8 cellular contexts compared by ENCODE assay signal in genomic region chr6:109441069-109441816, GRCh38. TPM values are rescaled to one million over a fixed set of nuclear protein-coding genes. Genes with fewer than 3 reads are reported as not detected.
A peak's percentile ranks its signal among the peaks of the same experiment; 100 is the strongest.
DNase-seq lines count a peak whose midpoint lies in the region; ATAC-seq and TF ChIP-seq lines count a peak whose summit lies in the region.

No MANE protein-coding gene starts in this region.

- DNase-seq in AG04450 (ENCODE audit: low read depth, low spot score) = no peak
- peak; percentile 24 for DNase-seq in NCI-H345 treated with DMSO at 0.1 percent for 48 hours (lab: John Stamatoyannopoulos, UW; ENCODE audit: unreplicated experiment)
- DNase-seq in fibroblast of peridontal ligament (ENCODE audit: extremely low read depth) = peak; percentile 36
- no peak for DNase-seq in NCI-H2196 (lab: John Stamatoyannopoulos, UW; ENCODE audit: unreplicated experiment)

- peaks cover 12% of the 10 kb centered on the region for H3K4me1 Mint-ChIP-seq in activated T-helper 17 cell treated with anti-CD3 and anti-CD28 coated beads, Interleukin-2, amount 50 U/mL, for 72 hours

- no peaks in the 10 kb centered on the region for H3K27me3 Mint-ChIP-seq in activated T-helper 17 cell treated with anti-CD3 and anti-CD28 coated beads, Interleukin-2, amount 50 U/mL, for 72 hours

- H3K27ac ChIP-seq in AG04450 (ENCODE audit: low read depth, low read length) = peak overlapping the region; percentile 79

- peak overlapping the region; percentile 92 for H3K4me3 Mint-ChIP-seq in activated T-helper 17 cell treated with anti-CD3 and anti-CD28 coated beads, Interleukin-2, amount 50 U/mL, for 72 hours

- peak overlapping the region; percentile 83 for H3K4me3 ChIP-seq in AG04450 (ENCODE audit: low read depth, low read length)
- peak overlapping the region; percentile 96 for H3K4me3 ChIP-seq in neuron (ENCODE audit: low read length)

- H3K27ac Mint-ChIP-seq in activated T-helper 17 cell treated with anti-CD3 and anti-CD28 coated beads, Interleukin-2, amount 50 U/mL, for 72 hours = peak overlapping the region; percentile 90

- H3K27me3 ChIP-seq in AG04450 (ENCODE audit: control insufficient read depth, insufficient read depth, low read length) (no peaks in the 10 kb centered on the region), neuron (ENCODE audit: insufficient read depth, low read length) (no peaks in the 10 kb centered on the region)

- H3K9me3 Mint-ChIP-seq in activated T-helper 17 cell treated with anti-CD3 and anti-CD28 coated beads, Interleukin-2, amount 50 U/mL, for 72 hours = no peaks in the 10 kb centered on the region

- peak overlapping the region; percentile 97 for H2AFZ ChIP-seq in neuron (ENCODE audit: low read depth, low read length)

- POLR2A ChIA-PET in AG04450 (lab: Yijun Ruan, JAX) = interaction anchor here (0.9 to 1.4 kb wide), 8 partner anchors 9 to 346 kb away, joined by 3 to 16 read pairs (median 4); partner anchors contain the start of genes CD164, CEP57L1, MICAL1 and SESN1

- H3K4me1 ChIP-seq in neuron (ENCODE audit: insufficient read depth, low read length) = peaks cover 10% of the 10 kb centered on the region

- peaks cover 24% of the 10 kb centered on the region for H3K36me3 ChIP-seq in neuron (ENCODE audit: insufficient read depth, low read length)

- no peaks in the 10 kb centered on the region; the same call in 1 of the 2 replicates for H3K9me3 ChIP-seq in AG04450 (ENCODE audit: control insufficient read depth, insufficient read depth, low read length)
- no peaks in the 10 kb centered on the region for H3K9me3 ChIP-seq in neuron (ENCODE audit: low read length)

- TF ChIP-seq CTCF in AG04450 (IDR thresholded peaks at IDR 0.05; ENCODE audit: low read depth, low read length) = peak; percentile 16; the same call in 1 of the 2 replicates

- peaks cover 36% of the 10 kb centered on the region for H3K36me3 Mint-ChIP-seq in activated T-helper 17 cell treated with anti-CD3 and anti-CD28 coated beads, Interleukin-2, amount 50 U/mL, for 72 hours (ENCODE audit: low read depth)

- peak; percentile 19 for ATAC-seq in GM18499 (IDR thresholded peaks at IDR 0.05; ENCODE audit: insufficient read depth, unreplicated experiment)
- peak; percentile 21 for ATAC-seq in HG03025 (IDR thresholded peaks at IDR 0.05; ENCODE audit: low FRiP score, unreplicated experiment)
- ATAC-seq in activated T-helper 17 cell treated with anti-CD3 and anti-CD28 coated beads, Interleukin-2, amount 50 U/mL, for 72 hours (replicated peaks) = peak; percentile 33

- CTCF ChIA-PET in AG04450 (lab: Charles Lee) = interaction anchor here (0.6 to 1.8 kb wide), 9 partner anchors 11 to 334 kb away, joined by 3 to 6 read pairs (median 4); partner anchors contain the start of gene MICAL1

RNA-seq across cellular contexts. Expression of gene SMPD2, which starts 0.7 kb away (rescaled TPM):
- polyA plus RNA-seq in AG04450 (2011; rRNA removed) = 4.5 and 5.4 TPM in 2 replicates
- polyA minus RNA-seq in AG04450 (2011; rRNA and poly(A)+ RNA removed) = 11.4 and 13.4 TPM in 2 replicates
- total RNA-seq in activated T-helper 17 cell treated with anti-CD3 and anti-CD28 coated beads, Interleukin-2, amount 50 U/mL, for 72 hours = 1 to 10 TPM; 8.0 to 9.7 TPM

RNA-seq across cellular contexts. Expression of gene PPIL6, which starts 0.8 kb away (rescaled TPM):
- 0.71 and 0.83 TPM in 2 replicates for polyA plus RNA-seq in AG04450 (2011; rRNA removed)
- not detected in 2 replicates for polyA minus RNA-seq in AG04450 (2011; rRNA and poly(A)+ RNA removed)
- total RNA-seq in activated T-helper 17 cell treated with anti-CD3 and anti-CD28 coated beads, Interleukin-2, amount 50 U/mL, for 72 hours = under 1 TPM in 1 of 2 donors, not detected in 1; 0.39 TPM

RNA-seq across cellular contexts. Expression of gene MICAL1, which starts 14.3 kb away (rescaled TPM):
- polyA plus RNA-seq in AG04450 (2011; rRNA removed) = 40.9 and 48.1 TPM in 2 replicates
- 47.5 and 60.9 TPM in 2 replicates for polyA minus RNA-seq in AG04450 (2011; rRNA and poly(A)+ RNA removed)
- total RNA-seq in activated T-helper 17 cell treated with anti-CD3 and anti-CD28 coated beads, Interleukin-2, amount 50 U/mL, for 72 hours = 10 to 100 TPM; 43.3 to 58.3 TPM

RNA-seq across cellular contexts. Expression of gene ZBTB24, which starts 41.8 kb away (rescaled TPM):
- polyA plus RNA-seq in AG04450 (2011; rRNA removed) = 3.6 and 4.4 TPM in 2 replicates
- 6.1 and 6.6 TPM in 2 replicates for polyA minus RNA-seq in AG04450 (2011; rRNA and poly(A)+ RNA removed)
- total RNA-seq in activated T-helper 17 cell treated with anti-CD3 and anti-CD28 coated beads, Interleukin-2, amount 50 U/mL, for 72 hours = 10 to 100 TPM; 11.0 to 11.4 TPM

RNA-seq across cellular contexts. Expression of gene CD164, which starts 59.0 kb away (rescaled TPM):
- 344 and 383 TPM in 2 replicates for polyA plus RNA-seq in AG04450 (2011; rRNA removed)
- 292 and 328 TPM in 2 replicates for polyA minus RNA-seq in AG04450 (2011; rRNA and poly(A)+ RNA removed)
- 100 to 1,000 TPM; 178 to 205 TPM for total RNA-seq in activated T-helper 17 cell treated with anti-CD3 and anti-CD28 coated beads, Interleukin-2, amount 50 U/mL, for 72 hours

Comparison
In these comparisons a context has a peak if more than half of its experiments do, and no peak if none do; other contexts are left out.
1. DNase-seq: peak in NCI-H345 treated with DMSO at 0.1 percent for 48 hours (single experiment) and fibroblast of peridontal ligament (single experiment); none in AG04450 (single experiment) and NCI-H2196 (single experiment).
2. Peak in every context shown above with its lines, with median percentiles within 50 percentile points of each other: ATAC-seq.